Comparison of ENCODE assay signal across 35 cellular contexts in the genomic region with DNA sequence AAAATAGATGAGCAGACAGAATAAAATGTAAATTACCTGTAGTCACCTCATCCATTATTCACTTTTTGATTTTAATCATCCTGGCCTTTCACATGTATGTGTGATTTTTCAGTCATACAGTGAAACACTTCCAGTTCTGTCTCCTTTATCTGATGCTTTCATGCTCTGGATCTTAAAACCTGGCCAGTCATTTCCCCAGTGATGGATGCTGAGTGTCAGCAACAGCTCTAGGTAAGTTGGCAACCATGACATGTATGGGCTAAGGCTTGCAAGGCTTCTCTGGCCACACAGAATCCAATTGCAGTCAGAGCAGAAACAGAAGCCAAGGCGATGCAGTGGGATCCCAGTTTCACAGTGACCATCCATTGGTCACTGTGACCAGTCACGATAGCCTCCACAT. TPM values are rescaled to one million over a fixed set of nuclear protein-coding genes. Genes with fewer than 3 reads are reported as not detected.
"Had no signal": no experiment of that assay in that cellular context is flagged by ENCODE, and none has a peak within 500 bp of the region (broad histone marks: within the 10 kb centered on the region; RNA-seq: fewer than 3 reads in every experiment).

No MANE protein-coding gene starts in this region.

- DNase-seq: colonic mucosa; effector CD8-positive, alpha-beta T cell; foreskin keratinocyte; glutamatergic neuron; heart right ventricle; hippocampal formation; left cardiac atrium; left lung; mesenchymal stem cell; mucosa of descending colon; naive B cell; nucleus accumbens; stimulated activated CD4-positive, alpha-beta T cell treated with anti-CD3 and anti-CD28 coated beads, Interleukin-12 subunit alpha, Interleukin-12 subunit beta, amount 100 ng/mL, for 4 hours; stimulated activated CD4-positive, alpha-beta T cell treated with anti-CD3 and anti-CD28 coated beads, Interleukin-1b, Interleukin-23, amount 100 ng/mL, for 48 hours; stimulated activated CD4-positive, alpha-beta T cell treated with anti-CD3 and anti-CD28 coated beads, Interleukin-4, amount 100 ng/mL, for 1 hour; stimulated activated CD8-positive, alpha-beta memory T cell treated with anti-CD3 and anti-CD28 coated beads, Interleukin-4, amount 100 ng/mL, for 48 hours; stimulated activated naive CD4-positive, alpha-beta T cell treated with Interleukin-2 at 50 U/mL for 16 hours; upper lobe of left lung had no signal

- H3K27me3 Mint-ChIP-seq: dendritic cell treated with granulocyte-macrophage colony-stimulating factor and Interleukin-4, amounts not matched to agents 40 ng/mL and 50 ng/mL, for 4 days; naive B cell had no signal

- H3K4me3 Mint-ChIP-seq: dendritic cell treated with granulocyte-macrophage colony-stimulating factor and Interleukin-4, amounts not matched to agents 40 ng/mL and 50 ng/mL, for 4 days; mesothelial cell of epicardium; naive B cell; nephron; neural progenitor cell had no signal

- H3K36me3 ChIP-seq: colonic mucosa, neural progenitor cell had no signal

- H3K9me3 ChIP-seq: colonic mucosa, esophagus muscularis mucosa, heart right ventricle, left lung, mucosa of descending colon, prostate gland, right atrium auricular region, thoracic aorta, tibial nerve, upper lobe of left lung had no signal

- H3K27ac Mint-ChIP-seq: dendritic cell treated with granulocyte-macrophage colony-stimulating factor and Interleukin-4, amounts not matched to agents 40 ng/mL and 50 ng/mL, for 4 days; mesothelial cell of epicardium; nephron; neural progenitor cell had no signal

- H3K9ac ChIP-seq: neural progenitor cell had no signal

- H2AFZ ChIP-seq: neural progenitor cell had no signal

- H3K4me1 Mint-ChIP-seq: mesothelial cell of epicardium, naive B cell, nephron, neural progenitor cell had no signal

- H3K27me3 ChIP-seq: colonic mucosa, esophagus muscularis mucosa, foreskin keratinocyte, heart right ventricle, left lung, neural progenitor cell, right atrium auricular region, tibial nerve, upper lobe of left lung had no signal

- H3K9me3 Mint-ChIP-seq: dendritic cell treated with granulocyte-macrophage colony-stimulating factor and Interleukin-4, amounts not matched to agents 40 ng/mL and 50 ng/mL, for 4 days; mesothelial cell of epicardium; naive B cell; nephron; neural progenitor cell had no signal

- H3K4me3 ChIP-seq: colonic mucosa, esophagus muscularis mucosa, heart right ventricle, left lung, mucosa of descending colon, neural progenitor cell, prostate gland, right atrium auricular region, smooth muscle cell, thoracic aorta, tibial nerve, upper lobe of left lung had no signal

- ATAC-seq: foreskin keratinocyte, heart right ventricle, left cardiac atrium, left lung, mucosa of descending colon, sciatic nerve had no signal

- H3K4me2 ChIP-seq: neural progenitor cell, smooth muscle cell had no signal

- H3K27ac ChIP-seq: colonic mucosa, esophagus muscularis mucosa, foreskin keratinocyte, heart right ventricle, left lung, neural progenitor cell, prostate gland, right atrium auricular region, thoracic aorta, tibial nerve, upper lobe of left lung had no signal

- H3K4me1 ChIP-seq: colonic mucosa, foreskin keratinocyte, heart right ventricle, left lung, neural progenitor cell, prostate gland, right atrium auricular region, tibial nerve, upper lobe of left lung had no signal

RNA-seq across cellular contexts. Expression of a gene that starts 47.6 kb away (rescaled TPM):
- total RNA-seq: colonic mucosa, endothelial cell of umbilical vein, epithelial cell of proximal tubule, fibroblast of lung, foreskin keratinocyte, heart right ventricle, kidney epithelial cell, lower leg skin, mesothelial cell of epicardium, mucosa of descending colon, osteocyte, right atrium auricular region, sciatic nerve, smooth muscle cell, thoracic aorta had no signal
- polyA plus RNA-seq: endothelial cell of umbilical vein, fibroblast of lung, foreskin keratinocyte, smooth muscle cell had no signal
